10 cellular contexts compared by ENCODE assay signal in the genomic region with DNA sequence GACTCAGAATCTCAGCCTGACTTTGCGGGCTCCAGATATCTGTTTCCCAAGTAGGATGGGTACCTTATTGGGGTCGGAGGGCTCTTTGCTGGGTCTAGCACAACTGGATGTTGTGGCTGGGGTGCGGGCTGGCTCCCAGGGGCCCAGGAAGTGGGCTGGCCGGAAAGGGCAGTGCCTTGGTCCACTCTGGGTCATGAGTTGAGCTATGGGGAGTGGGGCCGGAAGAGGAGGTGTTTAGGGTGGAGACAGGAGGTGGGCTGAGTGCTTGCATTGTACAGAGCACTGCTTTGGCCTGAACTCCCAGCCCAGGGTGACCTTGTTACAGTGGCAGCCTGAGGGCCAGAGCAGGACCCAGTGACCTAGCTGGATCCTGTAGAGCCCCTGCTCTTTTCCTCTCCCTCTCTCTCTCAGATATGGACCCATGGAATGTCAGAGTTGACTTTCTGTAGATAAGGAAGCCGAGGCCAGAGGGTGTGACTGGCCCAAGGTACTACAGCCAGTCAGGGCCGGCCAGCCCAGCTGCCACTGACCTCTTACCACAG. TPM values are rescaled to one million over a fixed set of nuclear protein-coding genes. Genes with fewer than 3 reads are reported as not detected.
A peak's percentile ranks its signal among the peaks of the same experiment; 100 is the strongest.
DNase-seq lines count a peak whose midpoint lies in the region; FAIRE-seq and TF ChIP-seq lines count a peak whose summit lies in the region.
"Had no signal": no experiment of that assay in that cellular context is flagged by ENCODE, and none has a peak within 500 bp of the region (broad histone marks: within the 10 kb centered on the region; RNA-seq: fewer than 3 reads in every experiment).

No MANE protein-coding gene starts in this region.

- no peak for TF ChIP-seq CTCF in astrocyte of the cerebellum (IDR thresholded peaks at IDR 0.05; ENCODE audit: low read depth, low read length, missing control alignments)
- TF ChIP-seq CTCF in kidney (IDR thresholded peaks at IDR 0.05; ENCODE audit: borderline replicate concordance, extremely low read depth, insufficient read depth): no peak
- TF ChIP-seq CTCF in testis (IDR thresholded peaks at IDR 0.05): no peak

- peaks cover 13 to 17% of the 10 kb centered on the region in 2 donors for H3K36me3 ChIP-seq in kidney (ENCODE audit: control insufficient read depth in 1 of 2, insufficient read depth in 2 of 2, low read length in 2 of 2)
- H3K36me3 ChIP-seq in testis (ENCODE audit: low read depth, missing control alignments): no peaks in the 10 kb centered on the region
- H3K36me3 ChIP-seq: neutrophil had no signal

- peaks cover 16% of the 10 kb centered on the region for H3K27me3 Mint-ChIP-seq in T-helper 1 cell treated with Interleukin-12 subunit alpha and Interleukin-12 subunit beta and Interleukin-4 antibody, amounts not matched to agents 30 μg/mL and 1 μg/mL, for 36 hours (ENCODE audit: low read depth)

- H3K9me3 Mint-ChIP-seq in T-helper 1 cell treated with Interleukin-12 subunit alpha and Interleukin-12 subunit beta and Interleukin-4 antibody, amounts not matched to agents 30 μg/mL and 1 μg/mL, for 36 hours: no peaks in the 10 kb centered on the region

- peak overlapping the region; percentile 80 to 84 for H3K27ac ChIP-seq in kidney (ENCODE audit: low read depth in 2 of 2, low read length in 2 of 2)
- H3K27ac ChIP-seq in testis: peak overlapping the region; percentile 23 to 75
- H3K27ac ChIP-seq: neutrophil had no signal

- no peak for TF ChIP-seq POLR2A in testis (IDR thresholded peaks at IDR 0.05)

- FAIRE-seq in kidney (lab: Jason Lieb, UNC): no peak
- FAIRE-seq: A204.1 had no signal

- H3K9me3 ChIP-seq in kidney (ENCODE audit: control insufficient read depth in 1 of 2, low read length in 2 of 2) (no peaks in the 10 kb centered on the region), testis (no peaks in the 10 kb centered on the region)
- H3K9me3 ChIP-seq: neutrophil had no signal

- no peak overlapping the region for H3K9ac ChIP-seq in kidney (ENCODE audit: low read length in 2 of 2)

- DNase-seq in T-helper 1 cell (no peak), astrocyte of the cerebellum (ENCODE audit: low read depth) (no peak), kidney (peak; percentile 68), testis (no peak), GM19238 (ENCODE audit: insufficient read length, low spot score) (no peak), H4 (ENCODE audit: low spot score) (no peak), NCI-H748 treated with DMSO at 0.1 percent for 48 hours (lab: John Stamatoyannopoulos, UW) (no peak)

- H3K4me1 Mint-ChIP-seq in T-helper 1 cell treated with Interleukin-12 subunit alpha and Interleukin-12 subunit beta and Interleukin-4 antibody, amounts not matched to agents 30 μg/mL and 1 μg/mL, for 36 hours (ENCODE audit: low read depth): peaks cover 10% of the 10 kb centered on the region

- H3K4me1 ChIP-seq in kidney (ENCODE audit: control insufficient read depth in 1 of 2, insufficient read depth in 1 of 2, low read depth in 1 of 2, low read length in 2 of 2) (peaks cover 62 to 64% of the 10 kb centered on the region in 2 donors), testis (peaks cover 52% of the 10 kb centered on the region)

- 46 to 63% methylated on average over 7 of the region's 7 CpGs for WGBS in testis, 2 donors

- no peaks in the 10 kb centered on the region for H3K36me3 Mint-ChIP-seq in T-helper 1 cell treated with Interleukin-12 subunit alpha and Interleukin-12 subunit beta and Interleukin-4 antibody, amounts not matched to agents 30 μg/mL and 1 μg/mL, for 36 hours (ENCODE audit: low read depth)

- peak overlapping the region; percentile 58 for H3K4me3 Mint-ChIP-seq in T-helper 1 cell treated with Interleukin-12 subunit alpha and Interleukin-12 subunit beta and Interleukin-4 antibody, amounts not matched to agents 30 μg/mL and 1 μg/mL, for 36 hours

- in situ Hi-C loops in astrocyte of the cerebellum (cut with HindIII; ENCODE audit: low sequenced_read_pairs): no loop called here

- peak overlapping the region; percentile 82 for H3K4me3 ChIP-seq in astrocyte of the cerebellum (ENCODE audit: low read depth, low read length)
- H3K4me3 ChIP-seq in kidney (ENCODE audit: low read length in 2 of 2): peak overlapping the region; percentile 44 to 72
- H3K4me3 ChIP-seq in testis: peak overlapping the region; percentile 31 to 64

- H3K27me3 ChIP-seq in testis: no peaks in the 10 kb centered on the region

- intact Hi-C loops in kidney (cut with DNase I): no loop called here
- intact Hi-C loops in testis (cut with DNase I; ENCODE audit: low total_unique reads): no loop called here

- H3K27ac Mint-ChIP-seq in T-helper 1 cell treated with Interleukin-12 subunit alpha and Interleukin-12 subunit beta and Interleukin-4 antibody, amounts not matched to agents 30 μg/mL and 1 μg/mL, for 36 hours: no peak overlapping the region

RNA-seq across cellular contexts. Expression of a gene that starts 13.2 kb away (rescaled TPM):
- total RNA-seq in kidney: 118 TPM
- polyA plus RNA-seq in kidney (ENCODE audit: insufficient read depth, low read depth, low replicate concordance): 39.1 TPM
- total RNA-seq in testis: 100 to 1,000 TPM in 1 of 2 donors, 10 to 100 TPM in 1; 95.9 to 102 TPM
- polyA plus RNA-seq in testis (ENCODE audit: insufficient read depth, low read depth, low replicate concordance): 51.1 TPM
- total RNA-seq in H4 (2014; rRNA removed; shearing (Covaris generic)): 29.6 and 40.0 TPM in 2 replicates

RNA-seq across cellular contexts. Expression of a gene that starts 48.4 kb away (rescaled TPM):
- 107 TPM for total RNA-seq in kidney
- 64.7 TPM for polyA plus RNA-seq in kidney (ENCODE audit: insufficient read depth, low read depth, low replicate concordance)
- total RNA-seq in testis: 100 to 1,000 TPM; 107 TPM
- polyA plus RNA-seq in testis (ENCODE audit: insufficient read depth, low read depth, low replicate concordance): 128 TPM
- total RNA-seq in H4 (2014; rRNA removed; shearing (Covaris generic)): 126 and 172 TPM in 2 replicates

RNA-seq across cellular contexts. Expression of a gene that starts 54.9 kb away (rescaled TPM):
- total RNA-seq in kidney: 21.1 TPM
- 28.7 TPM for polyA plus RNA-seq in kidney (ENCODE audit: insufficient read depth, low read depth, low replicate concordance)
- 10 to 100 TPM; 47.7 to 59.4 TPM for total RNA-seq in testis
- 65.0 TPM for polyA plus RNA-seq in testis (ENCODE audit: insufficient read depth, low read depth, low replicate concordance)
- total RNA-seq in H4 (2014; rRNA removed; shearing (Covaris generic)): 48.3 and 61.1 TPM in 2 replicates

RNA-seq across cellular contexts. Expression of a gene that starts 58.9 kb away (rescaled TPM):
- 1.0 TPM for total RNA-seq in kidney
- polyA plus RNA-seq in kidney (ENCODE audit: insufficient read depth, low read depth, low replicate concordance): 10.2 TPM
- 1 to 10 TPM in 1 of 2 donors, under 1 TPM in 1; 0.62 to 1.7 TPM for total RNA-seq in testis
- 4.0 TPM for polyA plus RNA-seq in testis (ENCODE audit: insufficient read depth, low read depth, low replicate concordance)
- total RNA-seq in H4 (2014; rRNA removed; shearing (Covaris generic)): not detected in 2 replicates
